ENCODE assay signal across 23 cellular contexts in genomic region chr9:137801023-137801319, GRCh38.
A peak's percentile ranks its signal among the peaks of the same experiment; 100 is the strongest.
DNase-seq lines count a peak whose midpoint lies in the region; ATAC-seq and TF ChIP-seq lines count a peak whose summit lies in the region.
"Had no signal": no experiment of that assay in that cellular context is flagged by ENCODE, and none has a peak within 500 bp of the region (broad histone marks: within the 10 kb centered on the region; RNA-seq: fewer than 3 reads in every experiment).

No MANE protein-coding gene starts in this region.

- intact Hi-C loops in testis (cut with DNase I; ENCODE audit: low total_unique reads) = no loop called here

- 91 to 98% methylated on average over 7 of the region's 7 CpGs for WGBS in testis, 2 donors

- TF ChIP-seq POLR2A in testis (IDR thresholded peaks at IDR 0.05) = no peak

- CTCF ChIA-PET in activated naive CD4-positive, alpha-beta T cell treated with anti-CD3 and anti-CD28 coated beads, Interleukin-2, amount 10 ng/mL, durations not matched to agents 7 days and 5 days (lab: Charles Lee) = no interaction called here
- CTCF ChIA-PET in activated CD4-positive, alpha-beta T cell treated with anti-CD3 and anti-CD28 coated beads, Interleukin-2, amount 10 ng/mL, durations not matched to agents 7 days and 5 days (lab: Charles Lee) = interaction anchor here (1.2 kb wide), 1 partner anchor 9 kb away, joined by 3 read pairs; no protein-coding TSS in a partner anchor

- H3K36me3 ChIP-seq in testis (ENCODE audit: low read depth, missing control alignments) = no peaks in the 10 kb centered on the region

- H3K4me3 Mint-ChIP-seq in activated naive CD4-positive, alpha-beta T cell treated with anti-CD3 and anti-CD28 coated beads, Interleukin-2, amount 10 ng/mL, durations not matched to agents 7 days and 5 days = no peak overlapping the region
- no peak overlapping the region for H3K4me3 Mint-ChIP-seq in T-helper 17 cell
- no peak overlapping the region for H3K4me3 Mint-ChIP-seq in stimulated activated naive B cell treated with anti-CD40 and anti-IgM and Interleukin-4, amounts not matched to agents 10 μg/mL and 1 μg/mL and 100 μg/mL, for 72 hours
- H3K4me3 Mint-ChIP-seq in activated CD4-positive, alpha-beta T cell treated with anti-CD3 and anti-CD28 coated beads, Interleukin-2, amount 10 ng/mL, durations not matched to agents 7 days and 5 days = no peak overlapping the region
- H3K4me3 Mint-ChIP-seq: CD4-positive, alpha-beta memory T cell had no signal

- POLR2A ChIA-PET in activated CD4-positive, alpha-beta T cell treated with anti-CD3 and anti-CD28 coated beads, Interleukin-2, amount 10 ng/mL, durations not matched to agents 7 days and 5 days (lab: Charles Lee) = no interaction called here

- no peaks in the 10 kb centered on the region for H3K27me3 Mint-ChIP-seq in activated naive CD4-positive, alpha-beta T cell treated with anti-CD3 and anti-CD28 coated beads, Interleukin-2, amount 10 ng/mL, durations not matched to agents 7 days and 5 days
- no peaks in the 10 kb centered on the region for H3K27me3 Mint-ChIP-seq in T-helper 17 cell
- H3K27me3 Mint-ChIP-seq in stimulated activated naive B cell treated with anti-CD40 and anti-IgM and Interleukin-4, amounts not matched to agents 10 μg/mL and 1 μg/mL and 100 μg/mL, for 72 hours = no peaks in the 10 kb centered on the region
- no peaks in the 10 kb centered on the region for H3K27me3 Mint-ChIP-seq in activated CD4-positive, alpha-beta T cell treated with anti-CD3 and anti-CD28 coated beads, Interleukin-2, amount 10 ng/mL, durations not matched to agents 7 days and 5 days
- H3K27me3 Mint-ChIP-seq: CD4-positive, alpha-beta memory T cell had no signal

- no peak for DNase-seq in activated naive CD4-positive, alpha-beta T cell treated with anti-CD3 and anti-CD28 coated beads, Interleukin-2, amount 50 U/mL, for 72 hours (ENCODE audit: low spot score in 2 of 2)
- no peak for DNase-seq in activated naive CD4-positive, alpha-beta T cell treated with anti-CD3 and anti-CD28 coated beads, Interleukin-2, amount 10 ng/mL, durations not matched to agents 7 days and 5 days
- DNase-seq in T-helper 17 cell (no peak), left lobe of liver (ENCODE audit: low spot score) (no peak), testis (no peak)
- DNase-seq in stimulated activated naive B cell treated with anti-CD40 and anti-IgM and Interleukin-4, amounts not matched to agents 10 μg/mL and 1 μg/mL and 100 μg/mL, for 72 hours = no peak
- DNase-seq in activated CD4-positive, alpha-beta T cell treated with anti-CD3 and anti-CD28 coated beads, Interleukin-2, amount 10 ng/mL, durations not matched to agents 7 days and 5 days = no peak
- DNase-seq: CD4-positive, alpha-beta memory T cell; COR-L47; DMS53; IMR-90; KG1; MG63; NCI-H1105 treated with DMSO at 0.1 percent for 48 hours; NCI-H146; NCI-H2029; NCI-H446; NCI-H524 treated with DMSO at 0.1 percent for 48 hours; NCI-H774; PC-3; SHP77 treated with DMSO at 0.1 percent for 48 hours had no signal

- no peak overlapping the region for H3K27ac ChIP-seq in testis

- ATAC-seq in activated naive CD4-positive, alpha-beta T cell treated with anti-CD3 and anti-CD28 coated beads, Interleukin-2, amount 50 U/mL, for 72 hours = no peak
- ATAC-seq in T-helper 17 cell (no peak), left lobe of liver (peak; percentile 13), HG02759 (IDR thresholded peaks at IDR 0.05; ENCODE audit: unreplicated experiment) (no peak)
- no peak for ATAC-seq in stimulated activated naive B cell treated with anti-CD40 and anti-IgM and Interleukin-4, amounts not matched to agents 10 μg/mL and 1 μg/mL and 100 μg/mL, for 72 hours (replicated peaks)
- ATAC-seq: PC-3 had no signal

- H3K4me3 ChIP-seq in testis = no peak overlapping the region
- H3K4me3 ChIP-seq: BLaER1 treated with 17β-estradiol and CSF1 and Interleukin-3, amounts not matched to agents 10 nM and 100 nM; MG63 had no signal

- H3K9me3 Mint-ChIP-seq in activated naive CD4-positive, alpha-beta T cell treated with anti-CD3 and anti-CD28 coated beads, Interleukin-2, amount 50 U/mL, for 72 hours = no peaks in the 10 kb centered on the region
- H3K9me3 Mint-ChIP-seq in activated naive CD4-positive, alpha-beta T cell treated with anti-CD3 and anti-CD28 coated beads, Interleukin-2, amount 10 ng/mL, durations not matched to agents 7 days and 5 days = no peaks in the 10 kb centered on the region
- H3K9me3 Mint-ChIP-seq in stimulated activated naive B cell treated with anti-CD40 and anti-IgM and Interleukin-4, amounts not matched to agents 10 μg/mL and 1 μg/mL and 100 μg/mL, for 72 hours = no peaks in the 10 kb centered on the region
- H3K9me3 Mint-ChIP-seq in activated CD4-positive, alpha-beta T cell treated with anti-CD3 and anti-CD28 coated beads, Interleukin-2, amount 10 ng/mL, durations not matched to agents 7 days and 5 days = no peaks in the 10 kb centered on the region
- H3K9me3 Mint-ChIP-seq: CD4-positive, alpha-beta memory T cell had no signal

- no peaks in the 10 kb centered on the region for H3K4me1 Mint-ChIP-seq in activated naive CD4-positive, alpha-beta T cell treated with anti-CD3 and anti-CD28 coated beads, Interleukin-2, amount 10 ng/mL, durations not matched to agents 7 days and 5 days
- peaks cover 8% of the 10 kb centered on the region for H3K4me1 Mint-ChIP-seq in T-helper 17 cell
- peaks cover 9 to 10% of the 10 kb centered on the region in 2 donors for H3K4me1 Mint-ChIP-seq in stimulated activated naive B cell treated with anti-CD40 and anti-IgM and Interleukin-4, amounts not matched to agents 10 μg/mL and 1 μg/mL and 100 μg/mL, for 72 hours
- no peaks in the 10 kb centered on the region for H3K4me1 Mint-ChIP-seq in activated CD4-positive, alpha-beta T cell treated with anti-CD3 and anti-CD28 coated beads, Interleukin-2, amount 10 ng/mL, durations not matched to agents 7 days and 5 days

- no peaks in the 10 kb centered on the region for H3K4me1 ChIP-seq in testis

- no peak for TF ChIP-seq CTCF in testis (IDR thresholded peaks at IDR 0.05)

- H3K36me3 Mint-ChIP-seq in activated naive CD4-positive, alpha-beta T cell treated with anti-CD3 and anti-CD28 coated beads, Interleukin-2, amount 50 U/mL, for 72 hours = peaks cover under 1 to 31% of the 10 kb centered on the region in 2 donors
- peaks cover 65% of the 10 kb centered on the region for H3K36me3 Mint-ChIP-seq in activated naive CD4-positive, alpha-beta T cell treated with anti-CD3 and anti-CD28 coated beads, Interleukin-2, amount 10 ng/mL, durations not matched to agents 7 days and 5 days
- peaks cover 9% of the 10 kb centered on the region for H3K36me3 Mint-ChIP-seq in T-helper 17 cell (ENCODE audit: low read depth)
- peaks cover 70 to 90% of the 10 kb centered on the region in 2 donors for H3K36me3 Mint-ChIP-seq in stimulated activated naive B cell treated with anti-CD40 and anti-IgM and Interleukin-4, amounts not matched to agents 10 μg/mL and 1 μg/mL and 100 μg/mL, for 72 hours
- peaks cover 38% of the 10 kb centered on the region for H3K36me3 Mint-ChIP-seq in activated CD4-positive, alpha-beta T cell treated with anti-CD3 and anti-CD28 coated beads, Interleukin-2, amount 10 ng/mL, durations not matched to agents 7 days and 5 days (ENCODE audit: low read depth)

- H3K9me3 ChIP-seq in T-helper 17 cell (ENCODE audit: control insufficient read depth, low read length, poor library complexity, severe bottlenecking) (no peaks in the 10 kb centered on the region), testis (no peaks in the 10 kb centered on the region)
- H3K9me3 ChIP-seq: MG63 had no signal

- no peaks in the 10 kb centered on the region for H3K27me3 ChIP-seq in testis
- H3K27me3 ChIP-seq: BLaER1 treated with 17β-estradiol and CSF1 and Interleukin-3, amounts not matched to agents 10 nM and 100 nM; MG63 had no signal

- peak overlapping the region; percentile 23 to 68 for H3K27ac Mint-ChIP-seq in activated naive CD4-positive, alpha-beta T cell treated with anti-CD3 and anti-CD28 coated beads, Interleukin-2, amount 50 U/mL, for 72 hours
- H3K27ac Mint-ChIP-seq in activated naive CD4-positive, alpha-beta T cell treated with anti-CD3 and anti-CD28 coated beads, Interleukin-2, amount 10 ng/mL, durations not matched to agents 7 days and 5 days = no peak overlapping the region
- H3K27ac Mint-ChIP-seq in T-helper 17 cell = peak overlapping the region; percentile 27
- peak overlapping the region; percentile 20 for H3K27ac Mint-ChIP-seq in stimulated activated naive B cell treated with anti-CD40 and anti-IgM and Interleukin-4, amounts not matched to agents 10 μg/mL and 1 μg/mL and 100 μg/mL, for 72 hours
- H3K27ac Mint-ChIP-seq in activated CD4-positive, alpha-beta T cell treated with anti-CD3 and anti-CD28 coated beads, Interleukin-2, amount 10 ng/mL, durations not matched to agents 7 days and 5 days = no peak overlapping the region

Comparison
In these comparisons a context has a peak if more than half of its experiments do, and no peak if none do; other contexts are left out.
1. H3K27ac Mint-ChIP-seq: peak in activated naive CD4-positive, alpha-beta T cell treated with anti-CD3 and anti-CD28 coated beads, Interleukin-2, amount 50 U/mL, for 72 hours (2 of 2), T-helper 17 cell (single experiment) and stimulated activated naive B cell treated with anti-CD40 and anti-IgM and Interleukin-4, amounts not matched to agents 10 μg/mL and 1 μg/mL and 100 μg/mL, for 72 hours (single experiment); none in activated naive CD4-positive, alpha-beta T cell treated with anti-CD3 and anti-CD28 coated beads, Interleukin-2, amount 10 ng/mL, durations not matched to agents 7 days and 5 days (single experiment) and activated CD4-positive, alpha-beta T cell treated with anti-CD3 and anti-CD28 coated beads, Interleukin-2, amount 10 ng/mL, durations not matched to agents 7 days and 5 days (single experiment).